9 cellular contexts compared by ENCODE assay signal in the genomic region with DNA sequence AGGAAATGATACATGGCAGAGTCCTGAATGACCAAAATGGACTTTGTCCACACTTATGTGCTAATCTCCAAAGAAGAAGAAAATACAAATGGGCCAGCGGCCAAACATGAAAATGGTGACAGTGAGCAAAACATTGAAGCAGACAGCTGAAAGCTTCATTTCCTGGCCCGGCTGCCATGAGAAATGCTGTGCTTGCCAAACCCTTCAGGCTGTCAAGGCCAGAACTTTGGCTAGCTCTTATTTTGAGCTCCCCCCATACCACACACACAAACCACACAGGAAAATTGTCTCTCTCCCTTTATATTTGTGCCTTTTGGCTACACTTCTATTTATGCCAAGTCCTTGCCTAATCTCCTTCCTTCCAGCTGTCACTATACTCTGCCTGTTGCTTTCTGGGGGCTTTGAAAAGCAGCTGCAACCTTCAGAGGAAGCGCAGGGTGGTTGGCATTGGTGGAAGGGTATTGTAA.
DNase-seq lines count a peak whose midpoint lies in the region; ATAC-seq, FAIRE-seq and TF ChIP-seq lines count a peak whose summit lies in the region.
"Had no signal": no experiment of that assay in that cellular context is flagged by ENCODE, and none has a peak within 500 bp of the region (broad histone marks: within the 10 kb centered on the region; RNA-seq: fewer than 3 reads in every experiment).

No MANE protein-coding gene starts in this region.

- peaks cover 2% of the 10 kb centered on the region for H3K36me3 Mint-ChIP-seq in brain

- H3K27ac ChIP-seq in KOPT-K1 (ENCODE audit: low read depth, low read length, poor library complexity, severe bottlenecking) = peak overlapping the region; percentile 68
- H3K27ac ChIP-seq in left lung = peak overlapping the region; percentile 75 to 81
- H3K27ac ChIP-seq in testis = peak overlapping the region; percentile 46 to 86

- ATAC-seq in left lung (peak; percentile 4), HG03469 (IDR thresholded peaks at IDR 0.05; ENCODE audit: unreplicated experiment) (no peak), HG03460 (IDR thresholded peaks at IDR 0.05; ENCODE audit: unreplicated experiment) (no peak)

- peaks cover 5% of the 10 kb centered on the region for H3K9me3 ChIP-seq in KOPT-K1 (ENCODE audit: insufficient read depth, low read length, poor library complexity, severe bottlenecking)
- H3K9me3 ChIP-seq in left lung = peaks cover 0 to 5% of the 10 kb centered on the region in 2 donors
- no peaks in the 10 kb centered on the region for H3K9me3 ChIP-seq in testis

- H3K4me1 Mint-ChIP-seq in brain = peaks cover 94% of the 10 kb centered on the region

- no peaks in the 10 kb centered on the region for H3K27me3 ChIP-seq in left lung
- no peaks in the 10 kb centered on the region for H3K27me3 ChIP-seq in testis

- 41 to 45% methylated on average over 3 of the region's 3 CpGs for WGBS in testis, 2 donors

- H3K27ac Mint-ChIP-seq in brain = peak overlapping the region; percentile 64 to 98 (median 92)
- H3K27ac Mint-ChIP-seq: dendritic cell treated with granulocyte-macrophage colony-stimulating factor and Interleukin-4, amounts not matched to agents 40 ng/mL and 50 ng/mL, for 4 days had no signal

- FAIRE-seq in GM12892 (lab: Jason Lieb, UNC) = no peak

- no peak overlapping the region for H3K4me3 ChIP-seq in left lung
- H3K4me3 ChIP-seq in testis = no peak overlapping the region

- TF ChIP-seq POLR2A in testis (IDR thresholded peaks at IDR 0.05) (no peak), GM12892 (IDR thresholded peaks at IDR 0.05; ENCODE audit: low read depth, low read length) (no peak)

- intact Hi-C loops in left lung (cut with DNase I) (no loop called here), testis (cut with DNase I; ENCODE audit: low total_unique reads) (no loop called here)

- TF ChIP-seq CTCF in brain (conservative IDR thresholded peaks at IDR 0.05) (no peak), left lung (IDR thresholded peaks at IDR 0.05) (no peak), testis (IDR thresholded peaks at IDR 0.05) (no peak)

- peak overlapping the region in 2 of 5 experiments; percentile 2 to 26 for H3K4me3 Mint-ChIP-seq in brain
- H3K4me3 Mint-ChIP-seq: dendritic cell treated with granulocyte-macrophage colony-stimulating factor and Interleukin-4, amounts not matched to agents 40 ng/mL and 50 ng/mL, for 4 days had no signal

- DNase-seq in left lung = peak in 1 of 2 donors; percentile 60
- peak; percentile 85 for DNase-seq in testis
- no peak for DNase-seq in GM12892 (ENCODE audit: insufficient read length)
- DNase-seq in DMS79 (lab: John Stamatoyannopoulos, UW) = no peak

- H3K9me3 Mint-ChIP-seq in brain = peaks cover under 1 to 7% (median 2%) of the 10 kb centered on the region in 5 experiments

- H3K27me3 Mint-ChIP-seq in brain = no peaks in the 10 kb centered on the region
- H3K27me3 Mint-ChIP-seq: dendritic cell treated with granulocyte-macrophage colony-stimulating factor and Interleukin-4, amounts not matched to agents 40 ng/mL and 50 ng/mL, for 4 days had no signal

- peaks cover 31 to 43% of the 10 kb centered on the region in 2 donors for H3K4me1 ChIP-seq in left lung
- H3K4me1 ChIP-seq in testis = peaks cover 31% of the 10 kb centered on the region

- H3K36me3 ChIP-seq in KOPT-K1 (ENCODE audit: insufficient read depth, low read length) (no peaks in the 10 kb centered on the region), left lung (no peaks in the 10 kb centered on the region), testis (ENCODE audit: low read depth, missing control alignments) (no peaks in the 10 kb centered on the region)
